ENCODE assay signal across 2 cellular contexts in the genomic region with DNA sequence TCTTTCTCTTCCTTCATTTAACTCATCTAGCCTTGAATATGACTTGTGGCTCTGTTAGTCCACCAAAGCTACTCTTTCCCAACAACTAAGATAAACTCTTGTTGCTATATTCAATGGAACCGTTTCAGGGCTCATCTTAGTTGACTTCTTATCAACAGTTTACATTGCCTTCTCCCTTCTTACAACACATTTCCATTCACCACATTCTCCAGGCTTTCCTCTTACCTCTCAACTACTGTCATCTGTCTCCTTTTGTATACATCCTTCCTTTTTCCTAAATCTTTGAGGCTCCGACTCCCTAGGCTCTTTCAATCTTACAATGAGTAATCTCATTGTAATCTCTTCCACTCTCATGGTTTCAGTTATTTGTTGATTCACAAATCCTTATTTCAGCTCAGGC.
TF ChIP-seq lines count a peak whose summit lies in the region.

No MANE protein-coding gene starts in this region.

TF ChIP-seq in IMR-90, 13 proteins besides CTCF, POLR2A, EP300 and RAD21:
- TF ChIP-seq CEBPB (IDR thresholded peaks at IDR 0.05; ENCODE audit: low read depth, low read length): peak; percentile 58
- TF ChIP-seq, protein P1, sequence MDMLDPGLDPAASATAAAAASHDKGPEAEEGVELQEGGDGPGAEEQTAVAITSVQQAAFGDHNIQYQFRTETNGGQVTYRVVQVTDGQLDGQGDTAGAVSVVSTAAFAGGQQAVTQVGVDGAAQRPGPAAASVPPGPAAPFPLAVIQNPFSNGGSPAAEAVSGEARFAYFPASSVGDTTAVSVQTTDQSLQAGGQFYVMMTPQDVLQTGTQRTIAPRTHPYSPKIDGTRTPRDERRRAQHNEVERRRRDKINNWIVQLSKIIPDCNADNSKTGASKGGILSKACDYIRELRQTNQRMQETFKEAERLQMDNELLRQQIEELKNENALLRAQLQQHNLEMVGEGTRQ (IDR thresholded peaks at IDR 0.05; ENCODE audit: low read depth, low read length): no peak
TF ChIP-seq in IMR-90: peak in this region for 1.

TF ChIP-seq in H1, 55 proteins besides CTCF, POLR2A, EP300 and RAD21:
- TF ChIP-seq SP1 (IDR thresholded peaks at IDR 0.05; ENCODE audit: low read depth, low read length) (no peak), TAF7 (optimal IDR thresholded peaks at IDR 0.05; ENCODE audit: borderline replicate concordance, low read depth, low read length) (no peak), TCF12 (IDR thresholded peaks at IDR 0.05; ENCODE audit: low read depth, low read length) (no peak), SP4 (IDR thresholded peaks at IDR 0.05; ENCODE audit: low read length) (no peak), CBX5 (IDR thresholded peaks at IDR 0.05; ENCODE audit: low read depth, low read length) (no peak), GABPA (IDR thresholded peaks at IDR 0.05; ENCODE audit: borderline replicate concordance, insufficient read depth, low read length) (no peak), RFX5 (IDR thresholded peaks at IDR 0.05; ENCODE audit: borderline replicate concordance, low read depth, low read length) (no peak), HDAC2 (IDR thresholded peaks at IDR 0.05; ENCODE audit: borderline replicate concordance in 1 of 2, low read depth in 2 of 2, low read length in 2 of 2) (no peak), YY1 (IDR thresholded peaks at IDR 0.05; ENCODE audit: low read depth, low read length) (no peak), RBBP5 (IDR thresholded peaks at IDR 0.05; ENCODE audit: borderline replicate concordance, low read depth, low read length) (no peak), NANOG (IDR thresholded peaks at IDR 0.05; ENCODE audit: insufficient read depth, low read depth, low read length, poor library complexity, severe bottlenecking) (no peak), POLR2AphosphoS5 (IDR thresholded peaks at IDR 0.05; ENCODE audit: low read depth, low read length) (no peak), RNF2 (IDR thresholded peaks at IDR 0.05; ENCODE audit: borderline replicate concordance, low read depth, low read length, missing control alignments, poor library complexity, severe bottlenecking) (no peak), MAFK (IDR thresholded peaks at IDR 0.05; ENCODE audit: low read depth, low read length) (no peak)
